Comparison of ENCODE assay signal across 10 cellular contexts in genomic region chr16:53219795-53220194, GRCh38.
A peak's percentile ranks its signal among the peaks of the same experiment; 100 is the strongest.
DNase-seq lines count a peak whose midpoint lies in the region; ATAC-seq and TF ChIP-seq lines count a peak whose summit lies in the region.
"Had no signal": no experiment of that assay in that cellular context is flagged by ENCODE, and none has a peak within 500 bp of the region (broad histone marks: within the 10 kb centered on the region; RNA-seq: fewer than 3 reads in every experiment).

No MANE protein-coding gene starts in this region.

- peak overlapping the region; percentile 26 for H3K4me2 ChIP-seq in fibroblast of lung (ENCODE audit: extremely low read depth, insufficient read depth, low read length)

- no peak overlapping the region for H3K4me3 Mint-ChIP-seq in CD4-positive, alpha-beta memory T cell
- H3K4me3 Mint-ChIP-seq: natural killer cell; stimulated activated naive CD8-positive, alpha-beta T cell treated with anti-CD3 and anti-CD28 coated beads, Interleukin-15, Interleukin-2, amounts not matched to agents 100 ng/mL and 50 ng/mL, for 24 hours had no signal

- peaks cover 58% of the 10 kb centered on the region for H3K79me2 ChIP-seq in fibroblast of lung (ENCODE audit: control insufficient read depth, insufficient read depth, low read length)

- peak overlapping the region; percentile 13 for H3K27ac ChIP-seq in fibroblast of lung (ENCODE audit: insufficient read depth, low read length)
- no peak overlapping the region for H3K27ac ChIP-seq in CD4-positive, alpha-beta memory T cell (ENCODE audit: low read depth, low read length)

- POLR2A ChIA-PET in CD4-positive, alpha-beta memory T cell (lab: Charles Lee; ENCODE audit: partially characterized antibody), result no interaction called here

- intact Hi-C loops in CD4-positive, alpha-beta memory T cell (cut with micrococcal nuclease), result loop anchor here (1.0 kb wide), 1 partner anchor 164 kb away; no protein-coding TSS in a partner anchor

- no peaks in the 10 kb centered on the region for H3K9me3 ChIP-seq in fibroblast of lung (ENCODE audit: control insufficient read depth, insufficient read depth, low read depth, low read length)
- no peaks in the 10 kb centered on the region for H3K9me3 ChIP-seq in CD4-positive, alpha-beta memory T cell (ENCODE audit: control insufficient read depth in 1 of 2, low read length in 2 of 2)

- peaks cover 0 to 12% of the 10 kb centered on the region in 2 donors for H3K36me3 Mint-ChIP-seq in CD4-positive, alpha-beta memory T cell
- H3K36me3 Mint-ChIP-seq: natural killer cell had no signal

- H3K4me1 Mint-ChIP-seq in CD4-positive, alpha-beta memory T cell, result peaks cover 0 to 10% (median 2%) of the 10 kb centered on the region in 4 donors

- peaks cover under 1% of the 10 kb centered on the region for H3K36me3 ChIP-seq in fibroblast of lung (ENCODE audit: control insufficient read depth, insufficient read depth, low read length)
- H3K36me3 ChIP-seq in CD4-positive, alpha-beta memory T cell (ENCODE audit: insufficient read depth, low read length), result peaks cover 5% of the 10 kb centered on the region

- peaks cover 5% of the 10 kb centered on the region for H3K4me1 ChIP-seq in fibroblast of lung (ENCODE audit: control insufficient read depth, extremely low read depth, insufficient read depth, low read length)
- no peaks in the 10 kb centered on the region for H3K4me1 ChIP-seq in CD4-positive, alpha-beta memory T cell (ENCODE audit: insufficient read depth, low read length)

- H3K9ac ChIP-seq in fibroblast of lung (ENCODE audit: insufficient read depth, low read length), result no peak overlapping the region

- H3K27me3 ChIP-seq in fibroblast of lung (ENCODE audit: control insufficient read depth, insufficient read depth, low read length), result no peaks in the 10 kb centered on the region
- H3K27me3 ChIP-seq in CD4-positive, alpha-beta memory T cell (ENCODE audit: insufficient read depth, low read length), result no peaks in the 10 kb centered on the region

- H3K9me3 Mint-ChIP-seq in CD4-positive, alpha-beta memory T cell, result no peaks in the 10 kb centered on the region
- H3K9me3 Mint-ChIP-seq: natural killer cell; stimulated activated naive CD8-positive, alpha-beta T cell treated with anti-CD3 and anti-CD28 coated beads, Interleukin-15, Interleukin-2, amounts not matched to agents 100 ng/mL and 50 ng/mL, for 24 hours had no signal

- peak; percentile 44 to 51 for DNase-seq in Kasumi-1 (lab: John Stamatoyannopoulos, UW)
- peak in 1 of 2 donors; percentile 43 for DNase-seq in fibroblast of lung (ENCODE audit: low read depth in 2 of 2)
- peak; percentile 54 for DNase-seq in pulmonary artery endothelial cell (ENCODE audit: low read depth, low spot score)
- DNase-seq in NCI-H2081 treated with DMSO at 0.1 percent for 48 hours (lab: John Stamatoyannopoulos, UW), result no peak
- DNase-seq in stimulated activated CD4-positive, alpha-beta T cell treated with anti-CD3 and anti-CD28 coated beads, Interleukin-2, amount 100 ng/mL, for 48 hours, result no peak
- no peak for DNase-seq in CD4-positive, alpha-beta memory T cell
- no peak for DNase-seq in ACHN
- DNase-seq: natural killer cell had no signal

- no peaks in the 10 kb centered on the region for H4K20me1 ChIP-seq in fibroblast of lung (ENCODE audit: control insufficient read depth, extremely low read depth, insufficient read depth, low read length)

- H3K4me3 ChIP-seq in fibroblast of lung (replicated peaks in 1 of 4; ENCODE audit: control extremely low read depth in 1 of 4, insufficient read depth in 1 of 4, low read depth in 3 of 4, low read length in 4 of 4), result no peak overlapping the region
- no peak overlapping the region for H3K4me3 ChIP-seq in CD4-positive, alpha-beta memory T cell (ENCODE audit: low read length in 2 of 2)

- ATAC-seq in GM18870 (IDR thresholded peaks at IDR 0.05; ENCODE audit: unreplicated experiment), result peak; percentile 44

- no peaks in the 10 kb centered on the region for H3K27me3 Mint-ChIP-seq in CD4-positive, alpha-beta memory T cell
- H3K27me3 Mint-ChIP-seq: stimulated activated naive CD8-positive, alpha-beta T cell treated with anti-CD3 and anti-CD28 coated beads, Interleukin-15, Interleukin-2, amounts not matched to agents 100 ng/mL and 50 ng/mL, for 24 hours had no signal

- CTCF ChIA-PET in CD4-positive, alpha-beta memory T cell (lab: Charles Lee; ENCODE audit: partially characterized antibody), result no interaction called here

- in situ Hi-C loops in ACHN (cut with HindIII; ENCODE audit: low pct_ligation_motif_present, low pct_unique_long_range_greater_than_20kb, low sequenced_read_pairs), result no loop called here

- TF ChIP-seq CTCF in fibroblast of lung (conservative IDR thresholded peaks at IDR 0.05 in 1 of 2, IDR thresholded peaks at IDR 0.05 in 1 of 2; ENCODE audit: low read depth in 1 of 2, low read length in 2 of 2), result no peak

- no peak overlapping the region for H2AFZ ChIP-seq in fibroblast of lung (ENCODE audit: low read length)

- no peak overlapping the region for H3K27ac Mint-ChIP-seq in CD4-positive, alpha-beta memory T cell
- H3K27ac Mint-ChIP-seq: natural killer cell; stimulated activated naive CD8-positive, alpha-beta T cell treated with anti-CD3 and anti-CD28 coated beads, Interleukin-15, Interleukin-2, amounts not matched to agents 100 ng/mL and 50 ng/mL, for 24 hours had no signal

Comparison
In these comparisons a context has a peak if more than half of its experiments do, and no peak if none do; other contexts are left out.
1. DNase-seq: peak in Kasumi-1 (2 of 2) and pulmonary artery endothelial cell (single experiment); none in NCI-H2081 treated with DMSO at 0.1 percent for 48 hours (single experiment), stimulated activated CD4-positive, alpha-beta T cell treated with anti-CD3 and anti-CD28 coated beads, Interleukin-2, amount 100 ng/mL, for 48 hours (0 of 2), CD4-positive, alpha-beta memory T cell (0 of 5) and ACHN (single experiment).